Comparison of ENCODE assay signal across 1 cellular context in genomic region chr6:31874084-31874670, GRCh38.
TF ChIP-seq lines count a peak whose summit lies in the region.

No MANE protein-coding gene starts in this region.

TF ChIP-seq in K562, 482 proteins besides CTCF, POLR2A, EP300 and RAD21:
- TF ChIP-seq GATA2 (CRISPR knock-in tag; IDR thresholded peaks at IDR 0.05) (no peak), RBM25 (IDR thresholded peaks at IDR 0.05; ENCODE audit: low read depth, low read length, severe bottlenecking) (no peak), MCM5 (IDR thresholded peaks at IDR 0.05; ENCODE audit: low read depth) (no peak), ZKSCAN1 (IDR thresholded peaks at IDR 0.05; ENCODE audit: low read depth, low read length) (peak; percentile 92), NFE2L1 (tag; IDR thresholded peaks at IDR 0.05; ENCODE audit: borderline replicate concordance, low read depth) (no peak)
TF ChIP-seq in K562: peak in this region for 1.
